11 cellular contexts compared by ENCODE assay signal in the genomic region with DNA sequence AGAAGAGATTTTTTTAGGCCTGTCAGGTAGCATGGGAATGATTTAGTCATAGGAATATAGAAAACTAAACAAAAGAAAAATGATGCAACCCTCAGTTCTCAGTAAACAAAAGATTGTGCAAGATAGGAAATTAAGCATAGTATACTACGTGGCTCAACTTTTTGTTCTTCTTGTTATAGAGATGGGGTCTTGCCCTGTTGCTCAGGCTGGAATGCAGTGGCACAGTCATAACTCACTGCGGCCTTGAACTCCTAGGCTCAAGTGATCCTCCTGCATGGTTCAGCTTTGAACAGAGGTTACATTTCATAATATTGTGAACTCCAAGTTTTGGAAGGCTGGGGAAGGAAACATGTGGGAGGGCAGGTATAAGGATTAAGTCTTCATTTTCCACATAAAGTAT.
"Had no signal": no experiment of that assay in that cellular context is flagged by ENCODE, and none has a peak within 500 bp of the region (broad histone marks: within the 10 kb centered on the region; RNA-seq: fewer than 3 reads in every experiment).

No MANE protein-coding gene starts in this region.

- H3K4me3 ChIP-seq: ascending aorta, cardiac muscle cell, hepatocyte, neural progenitor cell, thyroid gland, uterus had no signal

- DNase-seq: activated CD4-positive, alpha-beta memory T cell treated with anti-CD3 and anti-CD28 coated beads for 36 hours; activated gamma-delta T cell treated with Interleukin-2 at 50 U/mL for 16 hours; activated naive CD8-positive, alpha-beta T cell treated with anti-CD3 and anti-CD28 coated beads for 36 hours; activated T-cell treated with anti-CD3 and anti-CD28 coated beads, Interleukin-2, amount 50 U/mL, for 72 hours; thyroid gland; uterus had no signal

- H3K36me3 ChIP-seq: ascending aorta, cardiac muscle cell, neural progenitor cell, thyroid gland, uterus had no signal

- H3K4me1 ChIP-seq: parathyroid adenoma, thyroid gland, uterus had no signal

- H3K27me3 ChIP-seq: ascending aorta, cardiac muscle cell, hepatocyte, neural progenitor cell, thyroid gland, uterus had no signal

- H3K27ac Mint-ChIP-seq: activated CD4-positive, alpha-beta memory T cell treated with anti-CD3 and anti-CD28 coated beads for 36 hours; activated naive CD8-positive, alpha-beta T cell treated with anti-CD3 and anti-CD28 coated beads for 36 hours; activated T-cell treated with anti-CD3 and anti-CD28 coated beads, Interleukin-2, amount 50 U/mL, for 72 hours; neural progenitor cell had no signal

- H3K27me3 Mint-ChIP-seq: activated CD4-positive, alpha-beta memory T cell treated with anti-CD3 and anti-CD28 coated beads for 36 hours; activated naive CD8-positive, alpha-beta T cell treated with anti-CD3 and anti-CD28 coated beads for 36 hours had no signal

- H3K9me3 ChIP-seq: ascending aorta, thyroid gland, uterus had no signal

- H3K27ac ChIP-seq: ascending aorta, cardiac muscle cell, hepatocyte, neural progenitor cell, parathyroid adenoma, thyroid gland, uterus had no signal

- H3K4me3 Mint-ChIP-seq: activated CD4-positive, alpha-beta memory T cell treated with anti-CD3 and anti-CD28 coated beads for 36 hours; activated naive CD8-positive, alpha-beta T cell treated with anti-CD3 and anti-CD28 coated beads for 36 hours; activated T-cell treated with anti-CD3 and anti-CD28 coated beads, Interleukin-2, amount 50 U/mL, for 72 hours; neural progenitor cell had no signal

- ATAC-seq: activated T-cell treated with anti-CD3 and anti-CD28 coated beads, Interleukin-2, amount 50 U/mL, for 72 hours had no signal
